9 cellular contexts compared by ENCODE assay signal in the genomic region with DNA sequence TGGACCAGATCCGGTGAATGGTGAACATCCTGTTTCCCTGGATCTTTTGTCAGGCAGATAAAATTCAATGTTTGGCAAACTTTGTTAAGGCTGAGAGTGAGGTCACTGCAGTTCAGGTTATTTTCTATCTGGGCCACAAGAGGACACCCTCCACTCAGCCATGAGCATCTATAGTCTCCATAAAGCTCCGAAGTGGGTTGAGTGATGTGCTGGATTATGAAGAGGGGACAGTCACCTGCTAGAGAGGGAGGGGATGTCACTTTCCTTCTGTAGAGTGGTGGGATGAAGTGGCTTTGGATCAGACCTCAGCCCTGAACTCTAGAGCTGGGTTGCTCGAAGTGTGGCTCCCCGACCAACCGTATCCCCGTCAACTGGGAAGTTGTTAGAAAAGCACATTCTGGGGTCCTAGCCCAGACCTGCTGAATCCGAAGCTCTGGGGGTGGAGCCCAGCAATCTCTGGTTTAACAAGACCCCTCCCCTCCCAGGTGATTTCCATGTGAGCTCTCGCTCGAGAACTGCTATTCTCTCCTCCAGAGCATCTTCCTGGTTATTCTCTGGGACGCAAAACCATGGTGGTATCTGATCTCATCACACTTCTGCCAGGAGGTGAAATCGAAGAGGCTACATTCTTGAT. TPM values are rescaled to one million over a fixed set of nuclear protein-coding genes. Genes with fewer than 3 reads are reported as not detected.
DNase-seq lines count a peak whose midpoint lies in the region; ATAC-seq and TF ChIP-seq lines count a peak whose summit lies in the region.
"Had no signal": no experiment of that assay in that cellular context is flagged by ENCODE, and none has a peak within 500 bp of the region (broad histone marks: within the 10 kb centered on the region; RNA-seq: fewer than 3 reads in every experiment).

No MANE protein-coding gene starts in this region.

- peak; percentile 67 for ATAC-seq in esophagus mucosa
- peak; percentile 42 for ATAC-seq in omental fat pad (ENCODE audit: low FRiP score)
- no peak for ATAC-seq in GM21529 (IDR thresholded peaks at IDR 0.05; ENCODE audit: unreplicated experiment)
- ATAC-seq in stimulated activated memory B cell treated with anti-CD40 and anti-IgM and Interleukin-4, amounts not matched to agents 10 μg/mL and 1 μg/mL and 100 μg/mL, for 72 hours = no peak

- peak; percentile 7 for DNase-seq in DMS153 (lab: John Stamatoyannopoulos, UW)
- DNase-seq in HT-29 (ENCODE audit: low spot score) = peak; percentile 66
- peak; percentile 77 for DNase-seq in RKO (ENCODE audit: low spot score)
- no peak for DNase-seq in omental fat pad (ENCODE audit: low spot score)
- no peak for DNase-seq in central memory CD4-positive, alpha-beta T cell
- DNase-seq: naive B cell had no signal

- no peaks in the 10 kb centered on the region for H3K9me3 Mint-ChIP-seq in stimulated activated memory B cell treated with anti-CD40 and anti-IgM and Interleukin-4, amounts not matched to agents 10 μg/mL and 1 μg/mL and 100 μg/mL, for 72 hours
- H3K9me3 Mint-ChIP-seq: naive B cell had no signal

- peaks cover 29% of the 10 kb centered on the region for H3K27me3 Mint-ChIP-seq in stimulated activated memory B cell treated with anti-CD40 and anti-IgM and Interleukin-4, amounts not matched to agents 10 μg/mL and 1 μg/mL and 100 μg/mL, for 72 hours

- peak in 1 of 3 donors; percentile 46 for TF ChIP-seq CTCF in omental fat pad (IDR thresholded peaks at IDR 0.05)

- no peak overlapping the region for H3K4me3 Mint-ChIP-seq in stimulated activated memory B cell treated with anti-CD40 and anti-IgM and Interleukin-4, amounts not matched to agents 10 μg/mL and 1 μg/mL and 100 μg/mL, for 72 hours
- H3K4me3 Mint-ChIP-seq: naive B cell had no signal

- no peak overlapping the region for H3K27ac Mint-ChIP-seq in stimulated activated memory B cell treated with anti-CD40 and anti-IgM and Interleukin-4, amounts not matched to agents 10 μg/mL and 1 μg/mL and 100 μg/mL, for 72 hours

- peaks cover 9% of the 10 kb centered on the region for H3K4me1 Mint-ChIP-seq in stimulated activated memory B cell treated with anti-CD40 and anti-IgM and Interleukin-4, amounts not matched to agents 10 μg/mL and 1 μg/mL and 100 μg/mL, for 72 hours

- H3K36me3 Mint-ChIP-seq in stimulated activated memory B cell treated with anti-CD40 and anti-IgM and Interleukin-4, amounts not matched to agents 10 μg/mL and 1 μg/mL and 100 μg/mL, for 72 hours = no peaks in the 10 kb centered on the region
- H3K36me3 Mint-ChIP-seq: naive B cell had no signal

RNA-seq across cellular contexts. Expression of a gene that starts 31.8 kb away (rescaled TPM):
- not detected in 2 replicates for total RNA-seq in HT-29 (2014; rRNA removed; shearing (Covaris generic))
- total RNA-seq in esophagus mucosa (0.88 TPM), omental fat pad (10 to 100 TPM in 3 of 4 donors, 1 to 10 TPM in 1; 2.2 to 43.1 (median 34.3) TPM)

RNA-seq across cellular contexts. Expression of a gene that starts 52.5 kb away (rescaled TPM):
- 13.0 and 19.6 TPM in 2 replicates for total RNA-seq in HT-29 (2014; rRNA removed; shearing (Covaris generic))
- total RNA-seq in esophagus mucosa (7.1 TPM), omental fat pad (100 to 1,000 TPM in 1 of 4 donors, 10 to 100 TPM in 3; 40.4 to 134 (median 63.6) TPM)

Comparison
In these comparisons a context has a peak if more than half of its experiments do, and no peak if none do; other contexts are left out.
1. DNase-seq: peak in DMS153 (single experiment), HT-29 (single experiment) and RKO (single experiment); none in omental fat pad (single experiment) and central memory CD4-positive, alpha-beta T cell (single experiment).
2. ATAC-seq: peak in esophagus mucosa (single experiment) and omental fat pad (single experiment); none in GM21529 (single experiment) and stimulated activated memory B cell treated with anti-CD40 and anti-IgM and Interleukin-4, amounts not matched to agents 10 μg/mL and 1 μg/mL and 100 μg/mL, for 72 hours (single experiment).